10 cellular contexts compared by ENCODE assay signal in the genomic region with DNA sequence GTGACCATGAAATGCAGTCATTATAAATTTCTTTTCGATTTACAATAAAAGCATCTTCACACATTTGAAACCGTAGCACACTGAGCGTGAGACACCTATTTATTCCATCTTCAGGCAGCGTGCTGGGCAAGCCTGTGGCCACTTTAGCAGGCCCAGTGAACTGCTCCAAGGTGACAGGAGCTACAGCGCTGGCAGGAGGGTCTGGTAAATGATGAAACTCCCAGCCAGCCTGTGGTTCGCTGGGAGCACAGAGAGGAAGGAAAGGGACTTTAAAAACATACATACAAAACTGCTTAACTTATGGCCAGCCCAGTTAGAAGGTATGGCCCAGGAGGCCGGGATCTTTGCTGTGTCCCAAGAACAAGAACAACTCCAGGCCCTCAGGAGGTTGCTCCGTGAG. TPM values are rescaled to one million over a fixed set of nuclear protein-coding genes. Genes with fewer than 3 reads are reported as not detected.
DNase-seq lines count a peak whose midpoint lies in the region; ATAC-seq and TF ChIP-seq lines count a peak whose summit lies in the region.
"Had no signal": no experiment of that assay in that cellular context is flagged by ENCODE, and none has a peak within 500 bp of the region (broad histone marks: within the 10 kb centered on the region; RNA-seq: fewer than 3 reads in every experiment).

No MANE protein-coding gene starts in this region.

- H3K4me3 ChIP-seq in duodenal mucosa (ENCODE audit: low read depth in 1 of 2, low read length in 2 of 2), result peak overlapping the region; percentile 2 to 22
- H3K4me3 ChIP-seq in trophoblast cell (ENCODE audit: low read depth, low read length), result no peak overlapping the region
- H3K4me3 ChIP-seq: uterus had no signal

- no peak overlapping the region for H3K14ac ChIP-seq in trophoblast cell (ENCODE audit: low read length)

- H3K4me1 ChIP-seq in duodenal mucosa (ENCODE audit: control insufficient read depth in 1 of 2, insufficient read depth in 2 of 2, low read length in 2 of 2), result peaks cover 76 to 77% of the 10 kb centered on the region in 2 donors
- peaks cover 34 to 44% of the 10 kb centered on the region in 2 experiments for H3K4me1 ChIP-seq in trophoblast cell (ENCODE audit: control insufficient read depth in 1 of 2, insufficient read depth in 2 of 2, low read length in 2 of 2)

- peak overlapping the region; percentile 61 for H3K27ac ChIP-seq in duodenal mucosa (ENCODE audit: low read depth, low read length)
- no peak overlapping the region for H3K27ac ChIP-seq in trophoblast cell (ENCODE audit: low read depth, low read length)

- no peak for TF ChIP-seq CTCF in Calu3 (IDR thresholded peaks at IDR 0.05; ENCODE audit: unreplicated experiment)

- no peak overlapping the region for H3K4me2 ChIP-seq in trophoblast cell (ENCODE audit: low read length)

- H3K4me1 Mint-ChIP-seq in Calu3 (ENCODE audit: low read depth, unreplicated experiment), result peaks cover 62% of the 10 kb centered on the region

- CTCF ChIA-PET in Calu3 (lab: Charles Lee), result no interaction called here

- H3K4me3 Mint-ChIP-seq in Calu3 (ENCODE audit: low read depth, unreplicated experiment), result peak overlapping the region; percentile 49

- H3K9me3 ChIP-seq in duodenal mucosa (ENCODE audit: control insufficient read depth in 1 of 2, low read length in 2 of 2), result no peaks in the 10 kb centered on the region
- no peaks in the 10 kb centered on the region for H3K9me3 ChIP-seq in trophoblast cell (ENCODE audit: insufficient read depth, low read depth, low read length)
- H3K9me3 ChIP-seq: uterus had no signal

- no peak overlapping the region for H3K18ac ChIP-seq in trophoblast cell (ENCODE audit: low read length)

- H4K8ac ChIP-seq in trophoblast cell (ENCODE audit: low read depth, low read length), result peak overlapping the region; percentile 6

- DNase-seq in Calu3, result no peak
- peak; percentile 27 for DNase-seq in MV-4-11 (lab: John Stamatoyannopoulos, UW)
- DNase-seq in trophoblast cell, result no peak
- no peak for DNase-seq in RKO (ENCODE audit: low spot score)
- no peak for DNase-seq in stimulated activated CD4-positive, alpha-beta T cell treated with anti-CD3 and anti-CD28 coated beads, Interleukin-4, amount 100 ng/mL, for 1 hour
- DNase-seq: Karpas-422, uterus had no signal

- H3K23ac ChIP-seq in trophoblast cell (ENCODE audit: low read length), result no peak overlapping the region

- no TSS peak for BruUV-seq in Calu3 (replicated peaks; lab: Mats Ljungman, UMichigan)

- ATAC-seq in GM18519 (IDR thresholded peaks at IDR 0.05; ENCODE audit: low FRiP score, unreplicated experiment) (no peak), HG03095 (IDR thresholded peaks at IDR 0.05; ENCODE audit: unreplicated experiment) (no peak)

- H3K79me1 ChIP-seq in trophoblast cell (ENCODE audit: low read length), result peaks cover 20% of the 10 kb centered on the region

- peaks cover 18% of the 10 kb centered on the region for H3K36me3 Mint-ChIP-seq in Calu3 (ENCODE audit: insufficient read depth, unreplicated experiment)

- no peaks in the 10 kb centered on the region for H3K27me3 ChIP-seq in duodenal mucosa (ENCODE audit: control insufficient read depth in 1 of 2, insufficient read depth in 2 of 2, low read length in 2 of 2)
- H3K27me3 ChIP-seq in trophoblast cell (ENCODE audit: insufficient read depth, low read length), result no peaks in the 10 kb centered on the region
- H3K27me3 ChIP-seq: uterus had no signal

- WGBS in trophoblast cell (ENCODE audit: extremely low coverage, insufficient coverage, insufficient read length), result no CpG with 5 or more reads among the region's 8 CpGs

- H3K36me3 ChIP-seq in duodenal mucosa (ENCODE audit: control insufficient read depth in 1 of 2, insufficient read depth in 2 of 2, low read length in 2 of 2) (no peaks in the 10 kb centered on the region), trophoblast cell (ENCODE audit: control insufficient read depth in 1 of 2, insufficient read depth in 2 of 2, low read length in 2 of 2) (peaks cover 0 to 2% of the 10 kb centered on the region in 2 experiments)
- H3K36me3 ChIP-seq: uterus had no signal

- H2BK12ac ChIP-seq in trophoblast cell (ENCODE audit: low read length), result no peak overlapping the region

- peak overlapping the region; percentile 12 for H2AK5ac ChIP-seq in trophoblast cell (ENCODE audit: low read length)

- H3K27me3 Mint-ChIP-seq in Calu3 (ENCODE audit: unreplicated experiment), result no peaks in the 10 kb centered on the region

- no peaks in the 10 kb centered on the region for H3K9me3 Mint-ChIP-seq in Calu3 (ENCODE audit: low read depth, unreplicated experiment)

- H3K4ac ChIP-seq in trophoblast cell (ENCODE audit: low read depth, low read length), result peak overlapping the region; percentile 39

- intact Hi-C loops in Calu3 (cut with micrococcal nuclease; ENCODE audit: unreplicated experiment), result loop anchor here (5.0 to 10.0 kb wide), 2 partner anchors 80 to 127 kb away; no protein-coding TSS in a partner anchor

- no peak overlapping the region for H4K91ac ChIP-seq in trophoblast cell (ENCODE audit: low read depth, low read length)

- no peak overlapping the region for H2AFZ ChIP-seq in trophoblast cell (ENCODE audit: insufficient read depth, low read length, poor library complexity)

- H2BK120ac ChIP-seq in trophoblast cell (ENCODE audit: insufficient read depth, low read length, poor library complexity), result no peak overlapping the region

- no peak overlapping the region for H2BK5ac ChIP-seq in trophoblast cell (ENCODE audit: low read depth, low read length, poor library complexity)

- peak overlapping the region; percentile 52 for H3K27ac Mint-ChIP-seq in Calu3 (ENCODE audit: unreplicated experiment)

- H3K9ac ChIP-seq in duodenal mucosa (ENCODE audit: low read depth in 1 of 2, low read length in 2 of 2) (peak overlapping the region; percentile 4 to 45), trophoblast cell (ENCODE audit: low read length) (no peak overlapping the region)

- no peak overlapping the region for H4K12ac ChIP-seq in trophoblast cell (ENCODE audit: low read depth, low read length)

- H3K79me2 ChIP-seq in trophoblast cell (ENCODE audit: control insufficient read depth, insufficient read depth, low read length, poor library complexity), result peaks cover 37% of the 10 kb centered on the region

RNA-seq across cellular contexts. Expression of a gene that starts 5.1 kb away (rescaled TPM):
- 32.5 and 33.4 TPM in 2 replicates for total RNA-seq in Calu3 (2022)
- polyA plus RNA-seq in trophoblast cell (2013), result 77.7 and 79.5 TPM in 2 replicates
